In genomic region chr4:122656583-122656982, GRCh38 we compare ENCODE assay signal across 7 cellular contexts. TPM values are rescaled to one million over a fixed set of nuclear protein-coding genes. Genes with fewer than 3 reads are reported as not detected.
"Had no signal": no experiment of that assay in that cellular context is flagged by ENCODE, and none has a peak within 500 bp of the region (broad histone marks: within the 10 kb centered on the region; RNA-seq: fewer than 3 reads in every experiment).

No MANE protein-coding gene starts in this region.

RNA-seq across cellular contexts. Expression of gene IL21, which starts 35.7 kb away (rescaled TPM):
- total RNA-seq: activated naive CD8-positive, alpha-beta T cell treated with anti-CD3 and anti-CD28 coated beads, Interleukin-2, amount 10 ng/mL, durations not matched to agents 7 days and 5 days; ascending aorta; bronchial epithelial cell; cardiac muscle cell; chondrocyte; colonic mucosa; WTC11 had no signal
- polyA plus RNA-seq: cardiac muscle cell had no signal
